In genomic region chr10:119359025-119359424, GRCh38 we compare ENCODE assay signal across 1 cellular context.
A peak's percentile ranks its signal among the peaks of the same experiment; 100 is the strongest.
TF ChIP-seq lines count a peak whose summit lies in the region.

No MANE protein-coding gene starts in this region.

TF ChIP-seq in HepG2, 621 proteins besides CTCF, POLR2A, EP300 and RAD21:
- TF ChIP-seq, protein P1, sequence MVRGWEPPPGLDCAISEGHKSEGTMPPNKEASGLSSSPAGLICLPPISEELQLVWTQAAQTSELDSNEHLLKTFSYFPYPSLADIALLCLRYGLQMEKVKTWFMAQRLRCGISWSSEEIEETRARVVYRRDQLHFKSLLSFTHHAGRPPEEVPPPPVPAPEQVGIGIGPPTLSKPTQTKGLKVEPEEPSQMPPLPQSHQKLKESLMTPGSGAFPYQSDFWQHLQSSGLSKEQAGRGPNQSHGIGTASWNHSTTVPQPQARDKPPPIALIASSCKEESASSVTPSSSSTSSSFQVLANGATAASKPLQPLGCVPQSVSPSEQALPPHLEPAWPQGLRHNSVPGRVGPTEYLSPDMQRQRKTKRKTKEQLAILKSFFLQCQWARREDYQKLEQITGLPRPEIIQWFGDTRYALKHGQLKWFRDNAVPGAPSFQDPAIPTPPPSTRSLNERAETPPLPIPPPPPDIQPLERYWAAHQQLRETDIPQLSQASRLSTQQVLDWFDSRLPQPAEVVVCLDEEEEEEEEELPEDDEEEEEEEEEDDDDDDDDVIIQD (CRISPR knock-in tag; IDR thresholded peaks at IDR 0.05; ENCODE audit: low read depth): no peak
- no peak for TF ChIP-seq ZNF790 (CRISPR knock-in tag; IDR thresholded peaks at IDR 0.05; ENCODE audit: borderline replicate concordance)
- TF ChIP-seq ZNF768 (CRISPR knock-in tag; IDR thresholded peaks at IDR 0.05): peak; percentile 44; the same call in 1 of the 2 replicates
- TF ChIP-seq, protein P2, sequence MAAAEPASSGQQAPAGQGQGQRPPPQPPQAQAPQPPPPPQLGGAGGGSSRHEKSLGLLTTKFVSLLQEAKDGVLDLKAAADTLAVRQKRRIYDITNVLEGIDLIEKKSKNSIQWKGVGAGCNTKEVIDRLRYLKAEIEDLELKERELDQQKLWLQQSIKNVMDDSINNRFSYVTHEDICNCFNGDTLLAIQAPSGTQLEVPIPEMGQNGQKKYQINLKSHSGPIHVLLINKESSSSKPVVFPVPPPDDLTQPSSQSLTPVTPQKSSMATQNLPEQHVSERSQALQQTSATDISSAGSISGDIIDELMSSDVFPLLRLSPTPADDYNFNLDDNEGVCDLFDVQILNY (CRISPR knock-in tag; conservative IDR thresholded peaks at IDR 0.05): no peak
- TF ChIP-seq ATAD3A (CRISPR knock-in tag; IDR thresholded peaks at IDR 0.05): no peak
- no peak for TF ChIP-seq GPN1 (CRISPR knock-in tag; IDR thresholded peaks at IDR 0.05; ENCODE audit: borderline replicate concordance)
- TF ChIP-seq NFIC (IDR thresholded peaks at IDR 0.05; ENCODE audit: low read length): no peak
- TF ChIP-seq, protein P3, sequence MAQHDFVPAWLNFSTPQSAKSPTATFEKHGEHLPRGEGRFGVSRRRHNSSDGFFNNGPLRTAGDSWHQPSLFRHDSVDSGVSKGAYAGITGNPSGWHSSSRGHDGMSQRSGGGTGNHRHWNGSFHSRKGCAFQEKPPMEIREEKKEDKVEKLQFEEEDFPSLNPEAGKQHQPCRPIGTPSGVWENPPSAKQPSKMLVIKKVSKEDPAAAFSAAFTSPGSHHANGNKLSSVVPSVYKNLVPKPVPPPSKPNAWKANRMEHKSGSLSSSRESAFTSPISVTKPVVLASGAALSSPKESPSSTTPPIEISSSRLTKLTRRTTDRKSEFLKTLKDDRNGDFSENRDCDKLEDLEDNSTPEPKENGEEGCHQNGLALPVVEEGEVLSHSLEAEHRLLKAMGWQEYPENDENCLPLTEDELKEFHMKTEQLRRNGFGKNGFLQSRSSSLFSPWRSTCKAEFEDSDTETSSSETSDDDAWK (CRISPR knock-in tag; IDR thresholded peaks at IDR 0.05): no peak
